1 cellular context compared by ENCODE assay signal in the genomic region with DNA sequence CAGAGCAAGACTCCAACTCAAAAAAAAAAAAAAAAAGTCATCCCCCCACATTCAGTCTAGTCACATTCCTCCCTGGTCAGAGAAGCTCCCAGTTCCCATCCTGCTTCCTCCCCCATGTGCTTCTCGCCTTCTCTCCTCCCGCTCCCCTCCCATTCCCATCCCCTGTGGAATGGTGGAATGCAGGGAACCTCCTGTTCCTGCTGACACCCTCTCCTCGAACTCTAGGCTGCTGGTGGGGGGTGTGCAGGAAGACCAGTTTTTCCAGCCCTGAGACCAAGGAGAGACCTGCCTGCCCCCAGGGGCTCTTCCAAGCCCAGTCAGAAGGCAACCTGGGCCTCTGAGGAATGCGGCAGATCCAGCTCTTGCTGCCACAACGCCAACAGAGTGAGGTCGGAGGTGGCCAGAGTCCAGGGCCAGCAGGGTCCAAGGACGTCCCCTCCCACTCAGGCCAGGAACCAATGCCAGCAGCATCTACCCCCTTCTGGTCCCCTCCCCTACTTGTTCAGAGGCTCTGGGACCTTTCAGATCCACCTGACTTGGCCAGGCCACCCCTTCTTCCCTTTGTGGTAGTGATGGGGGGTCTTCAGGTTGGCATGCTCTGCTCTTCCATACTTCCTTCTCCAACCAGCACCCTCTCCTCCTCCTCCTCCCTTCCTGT.
TF ChIP-seq lines count a peak whose summit lies in the region.

No MANE protein-coding gene starts in this region.

TF ChIP-seq in HepG2, 621 proteins besides CTCF, POLR2A, EP300 and RAD21 (continued from another document and continues in another):
- TF ChIP-seq, protein P1, sequence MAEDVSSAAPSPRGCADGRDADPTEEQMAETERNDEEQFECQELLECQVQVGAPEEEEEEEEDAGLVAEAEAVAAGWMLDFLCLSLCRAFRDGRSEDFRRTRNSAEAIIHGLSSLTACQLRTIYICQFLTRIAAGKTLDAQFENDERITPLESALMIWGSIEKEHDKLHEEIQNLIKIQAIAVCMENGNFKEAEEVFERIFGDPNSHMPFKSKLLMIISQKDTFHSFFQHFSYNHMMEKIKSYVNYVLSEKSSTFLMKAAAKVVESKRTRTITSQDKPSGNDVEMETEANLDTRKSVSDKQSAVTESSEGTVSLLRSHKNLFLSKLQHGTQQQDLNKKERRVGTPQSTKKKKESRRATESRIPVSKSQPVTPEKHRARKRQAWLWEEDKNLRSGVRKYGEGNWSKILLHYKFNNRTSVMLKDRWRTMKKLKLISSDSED (CRISPR knock-in tag; IDR thresholded peaks at IDR 0.05): no peak
- TF ChIP-seq TBX2 (CRISPR knock-in tag; IDR thresholded peaks at IDR 0.05; ENCODE audit: borderline replicate concordance) (peak; percentile 87; the same call in 1 of the 2 replicates), ARNT2 (CRISPR knock-in tag; IDR thresholded peaks at IDR 0.05; ENCODE audit: low read depth) (0 out of 2 replicates have a peak, but pooled peaks have one; percentile 16), HCFC1 (IDR thresholded peaks at IDR 0.05; ENCODE audit: low read depth, low read length) (no peak), ZFX (CRISPR knock-in tag; IDR thresholded peaks at IDR 0.05; ENCODE audit: low read depth) (peak; percentile 77), ELF1 (CRISPR knock-in tag; IDR thresholded peaks at IDR 0.05) (peak; percentile 54; the same call in 1 of the 2 replicates), ZNF484 (CRISPR knock-in tag; IDR thresholded peaks at IDR 0.05; ENCODE audit: borderline replicate concordance, low read depth) (no peak), ZNF260 (CRISPR knock-in tag; IDR thresholded peaks at IDR 0.05; ENCODE audit: borderline replicate concordance, low read depth) (no peak), ZNF3 (CRISPR knock-in tag; IDR thresholded peaks at IDR 0.05) (no peak), ZNF367 (CRISPR knock-in tag; IDR thresholded peaks at IDR 0.05; ENCODE audit: borderline replicate concordance) (no peak), NCOA1 (CRISPR knock-in tag; IDR thresholded peaks at IDR 0.05) (peak; percentile 91; the same call in 1 of the 2 replicates), NFIC (IDR thresholded peaks at IDR 0.05; ENCODE audit: low read length) (no peak), ZNF253 (CRISPR knock-in tag; IDR thresholded peaks at IDR 0.05; ENCODE audit: borderline replicate concordance) (no peak), CENPX (CRISPR knock-in tag; IDR thresholded peaks at IDR 0.05) (no peak), PTBP1 (IDR thresholded peaks at IDR 0.05; ENCODE audit: low read depth, low read length, poor library complexity, severe bottlenecking) (no peak), TBX3 (IDR thresholded peaks at IDR 0.05; ENCODE audit: borderline replicate concordance) (peak; percentile 43; the same call in 1 of the 2 replicates), ZNF737 (CRISPR knock-in tag; IDR thresholded peaks at IDR 0.05; ENCODE audit: borderline replicate concordance) (0 out of 2 replicates have a peak, but pooled peaks have one; percentile 16), ZSCAN9 (CRISPR knock-in tag; IDR thresholded peaks at IDR 0.05; ENCODE audit: borderline replicate concordance) (no peak), ZNF101 (CRISPR knock-in tag; IDR thresholded peaks at IDR 0.05; ENCODE audit: borderline replicate concordance, low read depth) (no peak), ZNF251 (CRISPR knock-in tag; IDR thresholded peaks at IDR 0.05) (no peak), ARNT (IDR thresholded peaks at IDR 0.05) (no peak), ZNF17 (CRISPR knock-in tag; IDR thresholded peaks at IDR 0.05) (no peak), ZSCAN25 (CRISPR knock-in tag; IDR thresholded peaks at IDR 0.05) (peak; percentile 79; the same call in 1 of the 2 replicates), ZNF350 (CRISPR knock-in tag; IDR thresholded peaks at IDR 0.05; ENCODE audit: borderline replicate concordance, low read depth) (peak; percentile 85), ZNF746 (CRISPR knock-in tag; IDR thresholded peaks at IDR 0.05) (peak; percentile 95), ZNF768 (CRISPR knock-in tag; IDR thresholded peaks at IDR 0.05) (no peak; the same call in 1 of the 2 replicates), SP140L (CRISPR knock-in tag; IDR thresholded peaks at IDR 0.05; ENCODE audit: borderline replicate concordance) (no peak), FOXM1 (CRISPR knock-in tag; IDR thresholded peaks at IDR 0.05) (no peak), MTF2 (CRISPR knock-in tag; IDR thresholded peaks at IDR 0.05; ENCODE audit: borderline replicate concordance) (peak; percentile 92), ZNF83 (CRISPR knock-in tag; IDR thresholded peaks at IDR 0.05; ENCODE audit: borderline replicate concordance) (no peak), ZNF816 (CRISPR knock-in tag; IDR thresholded peaks at IDR 0.05; ENCODE audit: borderline replicate concordance) (no peak)
- TF ChIP-seq, protein P2, sequence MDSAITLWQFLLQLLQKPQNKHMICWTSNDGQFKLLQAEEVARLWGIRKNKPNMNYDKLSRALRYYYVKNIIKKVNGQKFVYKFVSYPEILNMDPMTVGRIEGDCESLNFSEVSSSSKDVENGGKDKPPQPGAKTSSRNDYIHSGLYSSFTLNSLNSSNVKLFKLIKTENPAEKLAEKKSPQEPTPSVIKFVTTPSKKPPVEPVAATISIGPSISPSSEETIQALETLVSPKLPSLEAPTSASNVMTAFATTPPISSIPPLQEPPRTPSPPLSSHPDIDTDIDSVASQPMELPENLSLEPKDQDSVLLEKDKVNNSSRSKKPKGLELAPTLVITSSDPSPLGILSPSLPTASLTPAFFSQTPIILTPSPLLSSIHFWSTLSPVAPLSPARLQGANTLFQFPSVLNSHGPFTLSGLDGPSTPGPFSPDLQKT (CRISPR knock-in tag; IDR thresholded peaks at IDR 0.05; ENCODE audit: borderline replicate concordance): no peak
- TF ChIP-seq, protein P3, sequence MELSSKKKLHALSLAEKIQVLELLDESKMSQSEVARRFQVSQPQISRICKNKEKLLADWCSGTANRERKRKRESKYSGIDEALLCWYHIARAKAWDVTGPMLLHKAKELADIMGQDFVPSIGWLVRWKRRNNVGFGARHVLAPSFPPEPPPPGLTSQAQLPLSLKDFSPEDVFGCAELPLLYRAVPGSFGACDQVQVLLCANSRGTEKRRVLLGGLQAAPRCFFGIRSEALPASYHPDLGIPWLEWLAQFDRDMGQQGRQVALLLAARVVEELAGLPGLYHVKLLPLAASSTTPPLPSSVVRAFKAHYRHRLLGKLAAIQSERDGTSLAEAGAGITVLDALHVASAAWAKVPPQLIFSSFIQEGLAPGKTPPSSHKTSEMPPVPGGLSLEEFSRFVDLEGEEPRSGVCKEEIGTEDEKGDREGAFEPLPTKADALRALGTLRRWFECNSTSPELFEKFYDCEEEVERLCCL (CRISPR knock-in tag; IDR thresholded peaks at IDR 0.05; ENCODE audit: borderline replicate concordance): no peak
- TF ChIP-seq, protein P4, sequence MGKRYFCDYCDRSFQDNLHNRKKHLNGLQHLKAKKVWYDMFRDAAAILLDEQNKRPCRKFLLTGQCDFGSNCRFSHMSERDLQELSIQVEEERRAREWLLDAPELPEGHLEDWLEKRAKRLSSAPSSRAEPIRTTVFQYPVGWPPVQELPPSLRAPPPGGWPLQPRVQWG (CRISPR knock-in tag; IDR thresholded peaks at IDR 0.05; ENCODE audit: borderline replicate concordance, low read depth): no peak
- TF ChIP-seq, protein P5, sequence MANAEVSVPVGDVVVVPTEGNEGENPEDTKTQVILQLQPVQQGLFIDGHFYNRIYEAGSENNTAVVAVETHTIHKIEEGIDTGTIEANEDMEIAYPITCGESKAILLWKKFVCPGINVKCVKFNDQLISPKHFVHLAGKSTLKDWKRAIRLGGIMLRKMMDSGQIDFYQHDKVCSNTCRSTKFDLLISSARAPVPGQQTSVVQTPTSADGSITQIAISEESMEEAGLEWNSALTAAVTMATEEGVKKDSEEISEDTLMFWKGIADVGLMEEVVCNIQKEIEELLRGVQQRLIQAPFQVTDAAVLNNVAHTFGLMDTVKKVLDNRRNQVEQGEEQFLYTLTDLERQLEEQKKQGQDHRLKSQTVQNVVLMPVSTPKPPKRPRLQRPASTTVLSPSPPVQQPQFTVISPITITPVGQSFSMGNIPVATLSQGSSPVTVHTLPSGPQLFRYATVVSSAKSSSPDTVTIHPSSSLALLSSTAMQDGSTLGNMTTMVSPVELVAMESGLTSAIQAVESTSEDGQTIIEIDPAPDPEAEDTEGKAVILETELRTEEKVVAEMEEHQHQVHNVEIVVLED (CRISPR knock-in tag; IDR thresholded peaks at IDR 0.05; ENCODE audit: borderline replicate concordance): no peak; the same call in 1 of the 2 replicates
- TF ChIP-seq, protein P6, sequence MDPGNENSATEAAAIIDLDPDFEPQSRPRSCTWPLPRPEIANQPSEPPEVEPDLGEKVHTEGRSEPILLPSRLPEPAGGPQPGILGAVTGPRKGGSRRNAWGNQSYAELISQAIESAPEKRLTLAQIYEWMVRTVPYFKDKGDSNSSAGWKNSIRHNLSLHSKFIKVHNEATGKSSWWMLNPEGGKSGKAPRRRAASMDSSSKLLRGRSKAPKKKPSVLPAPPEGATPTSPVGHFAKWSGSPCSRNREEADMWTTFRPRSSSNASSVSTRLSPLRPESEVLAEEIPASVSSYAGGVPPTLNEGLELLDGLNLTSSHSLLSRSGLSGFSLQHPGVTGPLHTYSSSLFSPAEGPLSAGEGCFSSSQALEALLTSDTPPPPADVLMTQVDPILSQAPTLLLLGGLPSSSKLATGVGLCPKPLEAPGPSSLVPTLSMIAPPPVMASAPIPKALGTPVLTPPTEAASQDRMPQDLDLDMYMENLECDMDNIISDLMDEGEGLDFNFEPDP (CRISPR knock-in tag; conservative IDR thresholded peaks at IDR 0.05): no peak
- TF ChIP-seq, protein P7, sequence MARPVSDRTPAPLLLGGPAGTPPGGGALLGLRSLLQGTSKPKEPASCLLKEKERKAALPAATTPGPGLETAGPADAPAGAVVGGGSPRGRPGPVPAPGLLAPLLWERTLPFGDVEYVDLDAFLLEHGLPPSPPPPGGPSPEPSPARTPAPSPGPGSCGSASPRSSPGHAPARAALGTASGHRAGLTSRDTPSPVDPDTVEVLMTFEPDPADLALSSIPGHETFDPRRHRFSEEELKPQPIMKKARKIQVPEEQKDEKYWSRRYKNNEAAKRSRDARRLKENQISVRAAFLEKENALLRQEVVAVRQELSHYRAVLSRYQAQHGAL (CRISPR knock-in tag; IDR thresholded peaks at IDR 0.05; ENCODE audit: not compliant biosample characterization): no peak
- TF ChIP-seq, protein P8, sequence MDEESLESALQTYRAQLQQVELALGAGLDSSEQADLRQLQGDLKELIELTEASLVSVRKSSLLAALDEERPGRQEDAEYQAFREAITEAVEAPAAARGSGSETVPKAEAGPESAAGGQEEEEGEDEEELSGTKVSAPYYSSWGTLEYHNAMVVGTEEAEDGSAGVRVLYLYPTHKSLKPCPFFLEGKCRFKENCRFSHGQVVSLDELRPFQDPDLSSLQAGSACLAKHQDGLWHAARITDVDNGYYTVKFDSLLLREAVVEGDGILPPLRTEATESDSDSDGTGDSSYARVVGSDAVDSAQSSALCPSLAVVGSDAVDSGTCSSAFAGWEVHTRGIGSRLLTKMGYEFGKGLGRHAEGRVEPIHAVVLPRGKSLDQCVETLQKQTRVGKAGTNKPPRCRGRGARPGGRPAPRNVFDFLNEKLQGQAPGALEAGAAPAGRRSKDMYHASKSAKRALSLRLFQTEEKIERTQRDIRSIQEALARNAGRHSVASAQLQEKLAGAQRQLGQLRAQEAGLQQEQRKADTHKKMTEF (CRISPR knock-in tag; IDR thresholded peaks at IDR 0.05): peak; percentile 49; the same call in 1 of the 2 replicates
- TF ChIP-seq, protein P9, sequence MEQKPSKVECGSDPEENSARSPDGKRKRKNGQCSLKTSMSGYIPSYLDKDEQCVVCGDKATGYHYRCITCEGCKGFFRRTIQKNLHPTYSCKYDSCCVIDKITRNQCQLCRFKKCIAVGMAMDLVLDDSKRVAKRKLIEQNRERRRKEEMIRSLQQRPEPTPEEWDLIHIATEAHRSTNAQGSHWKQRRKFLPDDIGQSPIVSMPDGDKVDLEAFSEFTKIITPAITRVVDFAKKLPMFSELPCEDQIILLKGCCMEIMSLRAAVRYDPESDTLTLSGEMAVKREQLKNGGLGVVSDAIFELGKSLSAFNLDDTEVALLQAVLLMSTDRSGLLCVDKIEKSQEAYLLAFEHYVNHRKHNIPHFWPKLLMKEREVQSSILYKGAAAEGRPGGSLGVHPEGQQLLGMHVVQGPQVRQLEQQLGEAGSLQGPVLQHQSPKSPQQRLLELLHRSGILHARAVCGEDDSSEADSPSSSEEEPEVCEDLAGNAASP (CRISPR knock-in tag; IDR thresholded peaks at IDR 0.05; ENCODE audit: borderline replicate concordance): peak; percentile 58; the same call in 1 of the 2 replicates
- TF ChIP-seq, protein P10, sequence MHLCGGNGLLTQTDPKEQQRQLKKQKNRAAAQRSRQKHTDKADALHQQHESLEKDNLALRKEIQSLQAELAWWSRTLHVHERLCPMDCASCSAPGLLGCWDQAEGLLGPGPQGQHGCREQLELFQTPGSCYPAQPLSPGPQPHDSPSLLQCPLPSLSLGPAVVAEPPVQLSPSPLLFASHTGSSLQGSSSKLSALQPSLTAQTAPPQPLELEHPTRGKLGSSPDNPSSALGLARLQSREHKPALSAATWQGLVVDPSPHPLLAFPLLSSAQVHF (CRISPR knock-in tag; IDR thresholded peaks at IDR 0.05): no peak
- TF ChIP-seq, protein P11, sequence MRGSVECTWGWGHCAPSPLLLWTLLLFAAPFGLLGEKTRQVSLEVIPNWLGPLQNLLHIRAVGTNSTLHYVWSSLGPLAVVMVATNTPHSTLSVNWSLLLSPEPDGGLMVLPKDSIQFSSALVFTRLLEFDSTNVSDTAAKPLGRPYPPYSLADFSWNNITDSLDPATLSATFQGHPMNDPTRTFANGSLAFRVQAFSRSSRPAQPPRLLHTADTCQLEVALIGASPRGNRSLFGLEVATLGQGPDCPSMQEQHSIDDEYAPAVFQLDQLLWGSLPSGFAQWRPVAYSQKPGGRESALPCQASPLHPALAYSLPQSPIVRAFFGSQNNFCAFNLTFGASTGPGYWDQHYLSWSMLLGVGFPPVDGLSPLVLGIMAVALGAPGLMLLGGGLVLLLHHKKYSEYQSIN (CRISPR knock-in tag; IDR thresholded peaks at IDR 0.05; ENCODE audit: borderline replicate concordance): no peak
- TF ChIP-seq, protein P12, sequence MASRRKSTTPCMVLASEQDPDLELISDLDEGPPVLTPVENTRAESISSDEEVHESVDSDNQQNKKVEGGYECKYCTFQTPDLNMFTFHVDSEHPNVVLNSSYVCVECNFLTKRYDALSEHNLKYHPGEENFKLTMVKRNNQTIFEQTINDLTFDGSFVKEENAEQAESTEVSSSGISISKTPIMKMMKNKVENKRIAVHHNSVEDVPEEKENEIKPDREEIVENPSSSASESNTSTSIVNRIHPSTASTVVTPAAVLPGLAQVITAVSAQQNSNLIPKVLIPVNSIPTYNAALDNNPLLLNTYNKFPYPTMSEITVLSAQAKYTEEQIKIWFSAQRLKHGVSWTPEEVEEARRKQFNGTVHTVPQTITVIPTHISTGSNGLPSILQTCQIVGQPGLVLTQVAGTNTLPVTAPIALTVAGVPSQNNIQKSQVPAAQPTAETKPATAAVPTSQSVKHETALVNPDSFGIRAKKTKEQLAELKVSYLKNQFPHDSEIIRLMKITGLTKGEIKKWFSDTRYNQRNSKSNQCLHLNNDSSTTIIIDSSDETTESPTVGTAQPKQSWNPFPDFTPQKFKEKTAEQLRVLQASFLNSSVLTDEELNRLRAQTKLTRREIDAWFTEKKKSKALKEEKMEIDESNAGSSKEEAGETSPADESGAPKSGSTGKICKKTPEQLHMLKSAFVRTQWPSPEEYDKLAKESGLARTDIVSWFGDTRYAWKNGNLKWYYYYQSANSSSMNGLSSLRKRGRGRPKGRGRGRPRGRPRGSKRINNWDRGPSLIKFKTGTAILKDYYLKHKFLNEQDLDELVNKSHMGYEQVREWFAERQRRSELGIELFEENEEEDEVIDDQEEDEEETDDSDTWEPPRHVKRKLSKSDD (CRISPR knock-in tag; IDR thresholded peaks at IDR 0.05; ENCODE audit: low read depth): 0 out of 2 replicates have a peak, but pooled peaks have one; percentile 9
